ENCODE assay signal across 15 cellular contexts in genomic region chr16:2955438-2955778, GRCh38. TPM values are rescaled to one million over a fixed set of nuclear protein-coding genes. Genes with fewer than 3 reads are reported as not detected.
DNase-seq lines count a peak whose midpoint lies in the region; ATAC-seq and TF ChIP-seq lines count a peak whose summit lies in the region.
"Had no signal": no experiment of that assay in that cellular context is flagged by ENCODE, and none has a peak within 500 bp of the region (broad histone marks: within the 10 kb centered on the region; RNA-seq: fewer than 3 reads in every experiment).

No MANE protein-coding gene starts in this region.

- TF ChIP-seq CTCF in colonic mucosa (IDR thresholded peaks at IDR 0.05) (no peak), omental fat pad (IDR thresholded peaks at IDR 0.05) (no peak)

- peaks cover 5% of the 10 kb centered on the region for H3K4me1 ChIP-seq in colonic mucosa

- no peaks in the 10 kb centered on the region for H3K36me3 ChIP-seq in H7 (replicated peaks; ENCODE audit: control insufficient read depth, insufficient read depth, low read length)
- H3K36me3 ChIP-seq in colonic mucosa, result no peaks in the 10 kb centered on the region

- ATAC-seq in omental fat pad (ENCODE audit: low FRiP score), result peak; percentile 11
- ATAC-seq in GM18861 (IDR thresholded peaks at IDR 0.05; ENCODE audit: unreplicated experiment), result no peak

- no peak overlapping the region for H3K4me3 ChIP-seq in H7 (ENCODE audit: insufficient read depth, low read depth, low read length)
- no peak overlapping the region for H3K4me3 ChIP-seq in colonic mucosa
- H3K4me3 ChIP-seq: GM23248 had no signal

- H3K9ac ChIP-seq in colonic mucosa (ENCODE audit: low read depth in 2 of 2, low read length in 2 of 2), result no peak overlapping the region
- H3K9ac ChIP-seq: GM23248, SK-N-SH had no signal

- H3K27me3 ChIP-seq in H7 (ENCODE audit: control insufficient read depth, insufficient read depth, low read length) (no peaks in the 10 kb centered on the region), colonic mucosa (no peaks in the 10 kb centered on the region)

- DNase-seq in COLO668 (lab: John Stamatoyannopoulos, UW; ENCODE audit: unreplicated experiment) (peak; percentile 48), H7 (peak; percentile 87), colonic mucosa (no peak), omental fat pad (ENCODE audit: low spot score) (no peak)
- DNase-seq in activated CD4-positive, alpha-beta T cell treated with anti-CD3 and anti-CD28 coated beads for 1 hour, result no peak
- DNase-seq in stimulated activated CD4-positive, alpha-beta T cell treated with anti-CD3 and anti-CD28 coated beads, Interleukin-1b, Interleukin-23, amount 100 ng/mL, for 48 hours, result no peak
- DNase-seq: GM23248, NCI-H1105, NCI-H2227 treated with DMSO at 0.1 percent for 48 hours, NCI-H510A treated with DMSO at 0.1 percent for 48 hours, NCI-H774, OCI-M1, SHP77 treated with DMSO at 0.1 percent for 48 hours, SK-N-SH had no signal

- H3K27ac ChIP-seq in colonic mucosa, result peak overlapping the region; percentile 22
- H3K27ac ChIP-seq: GM23248 had no signal

- no peaks in the 10 kb centered on the region for H3K9me3 ChIP-seq in colonic mucosa
- H3K9me3 ChIP-seq: SK-N-SH had no signal

- intact Hi-C loops in colonic mucosa (cut with DNase I), result no loop called here

RNA-seq across cellular contexts. Expression of gene KREMEN2, which starts 8.7 kb away (rescaled TPM):
- 17.6 and 20.9 TPM in 2 replicates for total RNA-seq in H7 (2014; rRNA removed; shearing (Covaris generic))
- total RNA-seq in colonic mucosa (1 to 10 TPM; 1.4 to 1.5 TPM), omental fat pad (not detected)
- total RNA-seq: GM23248 had no signal

RNA-seq across cellular contexts. Expression of gene PAQR4, which starts 13.7 kb away (rescaled TPM):
- total RNA-seq in H7 (2014; rRNA removed; shearing (Covaris generic)), result 62.6 and 65.6 TPM in 2 replicates
- total RNA-seq in colonic mucosa, result 10 to 100 TPM; 14.0 to 42.3 TPM
- total RNA-seq in omental fat pad, result 1 to 10 TPM; 1.9 to 6.8 (median 3.5) TPM

RNA-seq across cellular contexts. Expression of gene PKMYT1, which starts 24.8 kb away (rescaled TPM):
- 85.4 and 94.0 TPM in 2 replicates for total RNA-seq in H7 (2014; rRNA removed; shearing (Covaris generic))
- total RNA-seq in colonic mucosa (10 to 100 TPM in 1 of 2 donors, 1 to 10 TPM in 1; 9.5 to 76.6 TPM), omental fat pad (1 to 10 TPM in 1 of 4 donors, under 1 TPM in 2, not detected in 1; 0.25 to 1.7 (median 0.79) TPM)

RNA-seq across cellular contexts. Expression of gene FLYWCH1, which starts 43.7 kb away (rescaled TPM):
- total RNA-seq in H7 (2014; rRNA removed; shearing (Covaris generic)), result 22.7 and 33.5 TPM in 2 replicates
- total RNA-seq in colonic mucosa (10 to 100 TPM; 18.5 to 28.4 TPM), omental fat pad (10 to 100 TPM; 14.8 to 45.6 (median 26.6) TPM)

RNA-seq across cellular contexts. Expression of gene CLDN9, which starts 57.3 kb away (rescaled TPM):
- total RNA-seq in H7 (2014; rRNA removed; shearing (Covaris generic)), result 0.21 and 0.48 TPM in 2 replicates
- total RNA-seq in colonic mucosa (under 1 TPM; 0.35 to 0.67 TPM), omental fat pad (under 1 TPM in 2 of 4 donors, not detected in 2; 0.24 to 0.63 TPM)
- total RNA-seq: GM23248 had no signal

Comparison
In these comparisons a context has a peak if more than half of its experiments do, and no peak if none do; other contexts are left out.
1. DNase-seq: peak in COLO668 (single experiment) and H7 (single experiment); none in colonic mucosa (single experiment), omental fat pad (single experiment), activated CD4-positive, alpha-beta T cell treated with anti-CD3 and anti-CD28 coated beads for 1 hour (single experiment) and stimulated activated CD4-positive, alpha-beta T cell treated with anti-CD3 and anti-CD28 coated beads, Interleukin-1b, Interleukin-23, amount 100 ng/mL, for 48 hours (single experiment).